ENCODE assay signal across 8 cellular contexts in the genomic region with DNA sequence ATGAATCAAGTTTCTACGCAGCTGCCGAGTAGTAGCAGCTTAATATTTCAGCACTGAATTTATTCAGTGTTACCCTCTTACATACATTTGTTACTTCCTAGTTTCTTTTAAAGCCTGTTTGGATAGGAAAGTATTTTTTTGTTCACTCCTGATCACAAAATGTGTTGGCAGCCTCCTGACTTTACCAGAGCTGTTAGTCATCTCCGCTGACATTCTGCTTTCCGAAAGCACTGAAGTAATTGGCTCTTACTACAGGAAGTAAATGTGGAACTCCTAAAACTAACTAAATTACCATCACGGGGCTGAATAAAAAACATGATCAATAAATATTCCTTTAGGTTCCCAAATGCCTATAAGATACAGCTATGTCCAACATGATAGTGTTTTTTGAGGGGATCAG.
DNase-seq lines count a peak whose midpoint lies in the region; ATAC-seq and TF ChIP-seq lines count a peak whose summit lies in the region.

No MANE protein-coding gene starts in this region.

- H3K36me3 Mint-ChIP-seq in naive thymus-derived CD8-positive, alpha-beta T cell = no peaks in the 10 kb centered on the region

- no peaks in the 10 kb centered on the region for H3K4me1 ChIP-seq in breast epithelium

- H3K27ac ChIP-seq in breast epithelium = peak overlapping the region; percentile 39 to 57

- peak overlapping the region; percentile 74 to 86 (median 83) for H3K4me3 Mint-ChIP-seq in naive thymus-derived CD8-positive, alpha-beta T cell

- no peaks in the 10 kb centered on the region for H3K9me3 Mint-ChIP-seq in naive thymus-derived CD8-positive, alpha-beta T cell

- POLR2A ChIA-PET in naive thymus-derived CD8-positive, alpha-beta T cell (lab: Charles Lee) = interaction anchor here (0.7 to 5.6 kb wide), 5 partner anchors 9 to 793 kb away, joined by 3 to 49 read pairs (median 5); a partner anchor contains a TSS

- no peak for TF ChIP-seq CTCF in breast epithelium (IDR thresholded peaks at IDR 0.05)

- ATAC-seq in GM18511 (IDR thresholded peaks at IDR 0.05; ENCODE audit: unreplicated experiment) (peak; percentile 89), HG03159 (IDR thresholded peaks at IDR 0.05; ENCODE audit: unreplicated experiment) (peak; percentile 73)
- peak; percentile 82 to 92 for ATAC-seq in naive thymus-derived CD8-positive, alpha-beta T cell

- intact Hi-C loops in breast epithelium (cut with DNase I; ENCODE audit: low total_unique reads) = no loop called here

- TF ChIP-seq POLR2A in breast epithelium (IDR thresholded peaks at IDR 0.05) = no peak

- H3K4me3 ChIP-seq in breast epithelium = peak overlapping the region in 2 of 3 donors; percentile 20 to 49
- no peak overlapping the region for H3K4me3 ChIP-seq in H7 (ENCODE audit: insufficient read depth, low read depth, low read length)

- no peaks in the 10 kb centered on the region for H3K9me3 ChIP-seq in breast epithelium

- no peaks in the 10 kb centered on the region for H3K27me3 ChIP-seq in breast epithelium
- no peaks in the 10 kb centered on the region for H3K27me3 ChIP-seq in H7 (ENCODE audit: control insufficient read depth, insufficient read depth, low read length)

- no peaks in the 10 kb centered on the region for H3K27me3 Mint-ChIP-seq in naive thymus-derived CD8-positive, alpha-beta T cell

- H3K27ac Mint-ChIP-seq in naive thymus-derived CD8-positive, alpha-beta T cell = peak overlapping the region; percentile 80 to 99 (median 93)

- H3K36me3 ChIP-seq in breast epithelium (no peaks in the 10 kb centered on the region), H7 (replicated peaks; ENCODE audit: control insufficient read depth, insufficient read depth, low read length) (no peaks in the 10 kb centered on the region)

- peaks cover 21 to 38% (median 34%) of the 10 kb centered on the region in 4 donors for H3K4me1 Mint-ChIP-seq in naive thymus-derived CD8-positive, alpha-beta T cell

- no peak for DNase-seq in breast epithelium (ENCODE audit: low spot score in 2 of 2)
- DNase-seq in naive thymus-derived CD8-positive, alpha-beta T cell = peak in 4 of 10 donors; percentile 9 to 49 (median 40)
- no peak for DNase-seq in NCI-H774 (lab: John Stamatoyannopoulos, UW)
- DNase-seq in A172 (ENCODE audit: low spot score) = no peak
- DNase-seq in H7 = no peak
- DNase-seq in OCI-M2 (lab: John Stamatoyannopoulos, UW; ENCODE audit: unreplicated experiment) = no peak
